In the genomic region with DNA sequence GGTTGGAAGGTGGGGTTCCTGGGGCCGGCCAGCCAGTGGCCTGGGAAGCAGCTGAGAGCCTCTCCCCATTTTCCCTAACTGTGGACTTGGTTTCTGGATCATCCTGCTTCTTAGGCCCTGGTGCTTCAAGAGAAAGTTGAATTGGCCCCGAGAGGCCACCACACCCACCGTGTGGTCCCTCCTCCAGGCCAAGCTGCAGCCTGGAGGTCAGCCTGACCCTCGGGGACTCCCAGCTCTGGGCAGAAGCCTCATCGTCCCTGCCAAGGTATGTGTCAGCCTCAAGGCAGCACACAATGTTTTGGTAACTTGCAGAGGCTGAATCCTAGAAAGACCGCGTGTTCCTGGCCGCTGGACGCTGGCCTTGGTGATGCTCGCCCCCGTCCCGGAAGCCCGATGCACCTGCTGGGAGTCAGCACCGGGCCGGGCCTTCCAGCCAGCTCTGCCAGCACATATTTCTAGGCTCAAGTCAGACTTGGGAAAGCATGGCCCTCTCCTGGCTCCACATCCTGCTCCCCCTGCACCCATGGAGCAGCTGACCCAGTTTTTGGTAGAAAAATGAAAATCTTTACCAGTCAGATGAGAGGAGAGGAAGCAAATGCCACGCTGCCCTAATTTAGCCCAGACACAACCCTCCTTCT, we compare ENCODE assay signal across 8 cellular contexts.
A peak's percentile ranks its signal among the peaks of the same experiment; 100 is the strongest.
DNase-seq lines count a peak whose midpoint lies in the region; ATAC-seq, FAIRE-seq and TF ChIP-seq lines count a peak whose summit lies in the region.
"Had no signal": no experiment of that assay in that cellular context is flagged by ENCODE, and none has a peak within 500 bp of the region (broad histone marks: within the 10 kb centered on the region; RNA-seq: fewer than 3 reads in every experiment).

No MANE protein-coding gene starts in this region.

- intact Hi-C loops in K562 (cut with micrococcal nuclease) = no loop called here
- intact Hi-C loops in HepG2 (cut with micrococcal nuclease; ENCODE audit: unreplicated experiment) = loop anchor here (2.0 to 5.0 kb wide), 2 partner anchors 35 to 67 kb away; no protein-coding TSS in a partner anchor

- FAIRE-seq in K562 (lab: Jason Lieb, UNC) (no peak), HepG2 (lab: Jason Lieb, UNC) (no peak)
- FAIRE-seq: endometrium had no signal

- BruUV-seq in K562 (replicated peaks; lab: Mats Ljungman, UMichigan) (no TSS peak), HepG2 (replicated peaks; lab: Mats Ljungman, UMichigan) (no TSS peak)

- H4K20me1 ChIP-seq in KMS-11 (ENCODE audit: insufficient read depth) = no peaks in the 10 kb centered on the region
- no peaks in the 10 kb centered on the region for H4K20me1 ChIP-seq in K562 (replicated peaks; ENCODE audit: control insufficient read depth, insufficient read depth, low read length)
- H4K20me1 ChIP-seq in HepG2 (ENCODE audit: insufficient read depth, low read length) = no peaks in the 10 kb centered on the region

- no peak for TF ChIP-seq POLR2A in K562 (conservative IDR thresholded peaks at IDR 0.05)
- TF ChIP-seq POLR2A in HepG2 (IDR thresholded peaks at IDR 0.05; ENCODE audit: insufficient read depth in 1 of 2, low read depth in 2 of 2, low read length in 2 of 2) = no peak

- POLR2A ChIA-PET in K562 (lab: Yijun Ruan, JAX) = interaction anchor here (0.5 to 1.0 kb wide), 3 partner anchors 11 to 309 kb away, joined by 3 read pairs; no protein-coding TSS in a partner anchor
- POLR2A ChIA-PET in HepG2 (lab: Yijun Ruan, JAX) = interaction anchor here (0.6 to 3.2 kb wide), 13 partner anchors 9 to 244 kb away, joined by 3 to 31 read pairs (median 5); a partner anchor contains a TSS

- no peak for TF ChIP-seq CTCF in KMS-11 (conservative IDR thresholded peaks at IDR 0.05; ENCODE audit: low read depth, low read length)
- no peak for TF ChIP-seq CTCF in K562 (IDR thresholded peaks at IDR 0.05 in 2 of 3, conservative IDR thresholded peaks at IDR 0.05 in 1 of 3; ENCODE audit: insufficient read depth in 2 of 3, low read depth in 1 of 3, low read length in 3 of 3)
- no peak for TF ChIP-seq CTCF in HepG2 (CRISPR knock-in tag; IDR thresholded peaks at IDR 0.05)
- TF ChIP-seq CTCF in thoracic aorta (IDR thresholded peaks at IDR 0.05) = no peak

- H3K79me2 ChIP-seq in KMS-11 (ENCODE audit: insufficient read depth, low read depth) (no peaks in the 10 kb centered on the region), K562 (ENCODE audit: control insufficient read depth, insufficient read depth, low read length) (no peaks in the 10 kb centered on the region), HepG2 (ENCODE audit: insufficient read depth, low read length) (no peaks in the 10 kb centered on the region)

- H3K36me3 ChIP-seq in KMS-11 (ENCODE audit: insufficient read depth) (no peaks in the 10 kb centered on the region), K562 (ENCODE audit: control insufficient read depth, insufficient read depth, low read length) (no peaks in the 10 kb centered on the region), HepG2 (replicated peaks in 1 of 2; ENCODE audit: control insufficient read depth in 1 of 2, insufficient read depth in 2 of 2, low read length in 2 of 2) (no peaks in the 10 kb centered on the region), thoracic aorta (no peaks in the 10 kb centered on the region)

- peak; percentile 46 for ATAC-seq in K562
- peak; percentile 64 for ATAC-seq in HepG2
- peak; percentile 60 for ATAC-seq in thoracic aorta (ENCODE audit: insufficient number of reproducible peaks, low FRiP score, low read depth)
- ATAC-seq in GM21515 (IDR thresholded peaks at IDR 0.05; ENCODE audit: unreplicated experiment) = no peak

- TF ChIP-seq EP300 in K562 (IDR thresholded peaks at IDR 0.05; ENCODE audit: low read length) (no peak), HepG2 (IDR thresholded peaks at IDR 0.05; ENCODE audit: low read depth in 2 of 2, low read length in 2 of 2) (no peak), HepG2 (CRISPR knock-in tag; IDR thresholded peaks at IDR 0.05; ENCODE audit: borderline replicate concordance) (no peak; the same call in 1 of the 2 replicates)

- 73% methylated on average over 15 of the region's 16 CpGs for WGBS in K562 (ENCODE audit: insufficient coverage, low coverage, missing lambda C conversion rate)
- under 1% methylated on average over 12 of the region's 16 CpGs for WGBS in HepG2 (ENCODE audit: low lambda C conversion rate)

- no peaks in the 10 kb centered on the region for H3K9me1 ChIP-seq in K562 (ENCODE audit: control insufficient read depth, insufficient read depth, low read length)

- CTCF ChIA-PET in K562 (lab: Yijun Ruan, JAX; ENCODE audit: low intra/inter-chr PET ratio) = no interaction called here
- CTCF ChIA-PET in HepG2 (lab: Yijun Ruan, JAX; ENCODE audit: low intra/inter-chr PET ratio, low total read pairs) = no interaction called here

- peak overlapping the region; percentile 41; the same call in 1 of the 2 replicates for H2AFZ ChIP-seq in KMS-11 (ENCODE audit: low read depth)
- peak overlapping the region; percentile 30; the same call in 1 of the 2 replicates for H2AFZ ChIP-seq in K562 (ENCODE audit: low read depth, low read length)
- no peak overlapping the region for H2AFZ ChIP-seq in HepG2 (ENCODE audit: low read length)

- TF ChIP-seq RAD21 in K562 (CRISPR knock-in tag; conservative IDR thresholded peaks at IDR 0.05 in 1 of 2, IDR thresholded peaks at IDR 0.05 in 1 of 2) (no peak), HepG2 (CRISPR knock-in tag; IDR thresholded peaks at IDR 0.05) (no peak)

- peaks cover 57% of the 10 kb centered on the region for H3K4me1 ChIP-seq in KMS-11 (ENCODE audit: low read depth, poor library complexity, severe bottlenecking)
- peaks cover 12 to 15% of the 10 kb centered on the region in 2 experiments for H3K4me1 ChIP-seq in K562 (replicated peaks in 1 of 2; ENCODE audit: control insufficient read depth in 2 of 2, insufficient read depth in 2 of 2, low read length in 2 of 2)
- H3K4me1 ChIP-seq in HepG2 (ENCODE audit: insufficient read depth, low read length) = peaks cover 53% of the 10 kb centered on the region
- peaks cover 6 to 32% of the 10 kb centered on the region in 2 donors for H3K4me1 ChIP-seq in thoracic aorta (ENCODE audit: control insufficient read depth in 1 of 2, low read depth in 2 of 2)

- H3K9me3 ChIP-seq in K562 (replicated peaks; ENCODE audit: control insufficient read depth, insufficient read depth, low read depth, low read length) = no peaks in the 10 kb centered on the region
- H3K9me3 ChIP-seq in HepG2 (ENCODE audit: low read length) = no peaks in the 10 kb centered on the region
- no peaks in the 10 kb centered on the region for H3K9me3 ChIP-seq in thoracic aorta

- H3K4me2 ChIP-seq in KMS-11 (peak overlapping the region; percentile 91), K562 (ENCODE audit: insufficient read depth, low read length) (no peak overlapping the region), HepG2 (ENCODE audit: low read depth, low read length) (peak overlapping the region; percentile 99)

- H3K9ac ChIP-seq in KMS-11 (peak overlapping the region; percentile 40; the same call in 1 of the 2 replicates), K562 (ENCODE audit: insufficient read depth in 1 of 2, low read depth in 2 of 2, low read length in 2 of 2) (peak overlapping the region in 1 of 2 experiments; percentile 77; a peak in 2 of 4 replicates), HepG2 (ENCODE audit: insufficient read depth, low read depth, low read length) (peak overlapping the region; percentile 45)

- in situ Hi-C loops in K562 (cut with MboI) (no loop called here), HepG2 (cut with HindIII; ENCODE audit: extremely low pct_ligation_motif_present, low pct_unique_long_range_greater_than_20kb) (no loop called here)

- peak overlapping the region; percentile 70 for H3K27ac ChIP-seq in KMS-11
- H3K27ac ChIP-seq in K562 (ENCODE audit: extremely low read depth, low read depth, low read length) = no peak overlapping the region; the same call in 2 of the 3 replicates
- H3K27ac ChIP-seq in HepG2 (ENCODE audit: extremely low read length, insufficient read depth, low read length) = peak overlapping the region; percentile 47
- H3K27ac ChIP-seq in thoracic aorta = peak overlapping the region; percentile 76 to 85

- no peak for DNase-seq in K562 (ENCODE audit: extremely low read depth in 1 of 4, low spot score in 3 of 4)
- no peak for DNase-seq in HepG2 (ENCODE audit: low spot score)
- DNase-seq in thoracic aorta (ENCODE audit: low spot score) = peak; percentile 65
- no peak for DNase-seq in DMS 273 (lab: John Stamatoyannopoulos, UW; ENCODE audit: unreplicated experiment)
- DNase-seq in NCI-H1048 (lab: John Stamatoyannopoulos, UW) = no peak

- H3K4me3 ChIP-seq in KMS-11 (IDR thresholded peaks at IDR 0.05; ENCODE audit: insufficient read depth, low read depth, low read length) (no peak overlapping the region), K562 (no peak overlapping the region), HepG2 (replicated peaks in 1 of 3; ENCODE audit: insufficient read depth in 1 of 3, low read depth in 2 of 3, low read length in 3 of 3) (peak overlapping the region; percentile 55 to 68 (median 58)), thoracic aorta (peak overlapping the region; percentile 11)

- no peaks in the 10 kb centered on the region for H3K27me3 ChIP-seq in KMS-11 (ENCODE audit: insufficient read depth, low read depth)
- no peaks in the 10 kb centered on the region for H3K27me3 ChIP-seq in K562 (ENCODE audit: control insufficient read depth in 2 of 2, insufficient read depth in 2 of 2, low read length in 2 of 2)
- no peaks in the 10 kb centered on the region for H3K27me3 ChIP-seq in HepG2 (ENCODE audit: control insufficient read depth in 1 of 2, insufficient read depth in 2 of 2, low read length in 2 of 2)
- no peaks in the 10 kb centered on the region for H3K27me3 ChIP-seq in thoracic aorta (replicated peaks; ENCODE audit: insufficient read depth)

TF ChIP-seq in K562, 482 proteins besides CTCF, POLR2A, EP300 and RAD21 (continues in another document):
- no peak for TF ChIP-seq HDAC8 (tag; IDR thresholded peaks at IDR 0.05)

TF ChIP-seq in HepG2, 621 proteins besides CTCF, POLR2A, EP300 and RAD21 (continues in another document):
- TF ChIP-seq KLF13 (CRISPR knock-in tag; IDR thresholded peaks at IDR 0.05) (no peak), NPAS2 (CRISPR knock-in tag; IDR thresholded peaks at IDR 0.05; ENCODE audit: borderline replicate concordance) (no peak), HCFC1 (IDR thresholded peaks at IDR 0.05; ENCODE audit: low read depth, low read length) (no peak)
- TF ChIP-seq, protein P1, sequence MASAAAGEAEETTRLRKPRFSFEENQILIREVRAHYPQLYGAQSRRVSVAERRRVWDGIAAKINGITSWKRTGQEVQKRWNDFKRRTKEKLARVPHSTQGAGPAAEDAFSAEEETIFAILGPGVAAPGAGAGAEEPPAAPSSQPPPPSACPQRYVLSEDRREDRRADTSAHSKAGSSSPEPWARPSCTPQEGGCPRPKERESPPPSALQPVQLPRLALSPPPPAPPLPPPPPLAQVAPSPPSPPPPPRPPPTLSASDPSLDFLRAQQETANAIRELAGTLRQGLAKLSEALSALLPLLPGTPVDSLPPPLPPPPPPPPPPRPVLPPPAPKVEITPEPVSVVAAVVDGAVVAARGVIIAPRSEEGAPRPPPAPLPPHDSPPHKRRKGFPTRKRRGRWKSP (CRISPR knock-in tag; IDR thresholded peaks at IDR 0.05) = 0 out of 2 replicates have a peak, but pooled peaks have one; percentile 23
- TF ChIP-seq, protein P2, sequence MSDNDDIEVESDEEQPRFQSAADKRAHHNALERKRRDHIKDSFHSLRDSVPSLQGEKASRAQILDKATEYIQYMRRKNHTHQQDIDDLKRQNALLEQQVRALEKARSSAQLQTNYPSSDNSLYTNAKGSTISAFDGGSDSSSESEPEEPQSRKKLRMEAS (IDR thresholded peaks at IDR 0.05) = peak; percentile 75

Comparison
In these comparisons a context has a peak if more than half of its experiments do, and no peak if none do; other contexts are left out.
1. H3K4me3 ChIP-seq: peak in HepG2 (3 of 3) and thoracic aorta (single experiment); none in KMS-11 (single experiment) and K562 (single experiment).